Comparison of ENCODE assay signal across 21 cellular contexts in genomic region chr2:10554961-10555809, GRCh38.
DNase-seq lines count a peak whose midpoint lies in the region; ATAC-seq, FAIRE-seq and TF ChIP-seq lines count a peak whose summit lies in the region.
"Had no signal": no experiment of that assay in that cellular context is flagged by ENCODE, and none has a peak within 500 bp of the region (broad histone marks: within the 10 kb centered on the region; RNA-seq: fewer than 3 reads in every experiment).

No MANE protein-coding gene starts in this region.

- intact Hi-C loops in kidney (cut with DNase I) = no loop called here

- no peak for TF ChIP-seq CTCF in kidney (IDR thresholded peaks at IDR 0.05; ENCODE audit: borderline replicate concordance, extremely low read depth, insufficient read depth)

- no peaks in the 10 kb centered on the region for H4K20me1 ChIP-seq in BLaER1
- peaks cover 0 to 11% (median 0%) of the 10 kb centered on the region in 11 experiments; a peak in 4 of 22 replicates for H4K20me1 ChIP-seq in BLaER1 treated with 17β-estradiol and CSF1 and Interleukin-3, amounts not matched to agents 10 nM and 100 nM

- H3K27ac ChIP-seq in BLaER1 (no peak overlapping the region), kidney (ENCODE audit: low read depth in 2 of 2, low read length in 2 of 2) (peak overlapping the region in 1 of 2 donors; percentile 22)
- no peak overlapping the region for H3K27ac ChIP-seq in BLaER1 treated with 17β-estradiol and CSF1 and Interleukin-3, amounts not matched to agents 10 nM and 100 nM

- H3K4me2 ChIP-seq in BLaER1 = peak overlapping the region; percentile 30
- H3K4me2 ChIP-seq in BLaER1 treated with 17β-estradiol and CSF1 and Interleukin-3, amounts not matched to agents 10 nM and 100 nM = peak overlapping the region in 9 of 11 experiments; percentile 1 to 46 (median 26); a peak in 12 of 22 replicates

- ATAC-seq in HG03520 (IDR thresholded peaks at IDR 0.05; ENCODE audit: unreplicated experiment) = no peak
- ATAC-seq in HG03045 (IDR thresholded peaks at IDR 0.05; ENCODE audit: unreplicated experiment) = no peak
- ATAC-seq: HCT116, Panc1 had no signal

- H3K27me3 ChIP-seq in BLaER1 = peaks cover 9% of the 10 kb centered on the region
- peaks cover 7 to 13% (median 9%) of the 10 kb centered on the region in 11 experiments for H3K27me3 ChIP-seq in BLaER1 treated with 17β-estradiol and CSF1 and Interleukin-3, amounts not matched to agents 10 nM and 100 nM

- H3K4me3 ChIP-seq in BLaER1 = no peak overlapping the region
- no peak overlapping the region for H3K4me3 ChIP-seq in BLaER1 treated with 17β-estradiol and CSF1 and Interleukin-3, amounts not matched to agents 10 nM and 100 nM
- no peak overlapping the region for H3K4me3 ChIP-seq in kidney (ENCODE audit: low read length in 2 of 2)

- H3K9me3 ChIP-seq in BLaER1 = no peaks in the 10 kb centered on the region
- H3K9me3 ChIP-seq in BLaER1 treated with 17β-estradiol and CSF1 and Interleukin-3, amounts not matched to agents 10 nM and 100 nM (replicated peaks in 1 of 11) = no peaks in the 10 kb centered on the region
- H3K9me3 ChIP-seq in kidney (ENCODE audit: control insufficient read depth in 1 of 2, low read length in 2 of 2) = no peaks in the 10 kb centered on the region

- no peak for FAIRE-seq in kidney (lab: Jason Lieb, UNC)
- FAIRE-seq: G401.6, GM12892, GM18507 had no signal

- peak; percentile 38 for DNase-seq in RPMI7951 (ENCODE audit: low read depth)
- peak; percentile 46 for DNase-seq in kidney
- no peak for DNase-seq in SIG-M5 (lab: John Stamatoyannopoulos, UW)
- no peak for DNase-seq in NCI-H524 treated with DMSO at 0.1 percent for 48 hours (lab: John Stamatoyannopoulos, UW)
- DNase-seq: CD4-positive, alpha-beta memory T cell; GOT3; Karpas-422; NCI-H1694; NCI-H2081; NCI-H2227 treated with DMSO at 0.1 percent for 48 hours; NCI-H510A; NCI-H82 had no signal

- H3K36me3 ChIP-seq in BLaER1 (peaks cover 4% of the 10 kb centered on the region; the same call in 1 of the 2 replicates), kidney (ENCODE audit: control insufficient read depth in 1 of 2, insufficient read depth in 2 of 2, low read length in 2 of 2) (no peaks in the 10 kb centered on the region)
- peaks cover 0 to 4% (median 0%) of the 10 kb centered on the region in 11 experiments; a peak in 2 of 22 replicates for H3K36me3 ChIP-seq in BLaER1 treated with 17β-estradiol and CSF1 and Interleukin-3, amounts not matched to agents 10 nM and 100 nM

- H3K4me1 ChIP-seq in BLaER1 = peaks cover 12% of the 10 kb centered on the region
- H3K4me1 ChIP-seq in BLaER1 treated with 17β-estradiol and CSF1 and Interleukin-3, amounts not matched to agents 10 nM and 100 nM = peaks cover 0 to 13% (median 10%) of the 10 kb centered on the region in 10 experiments; a peak in 12 of 20 replicates
- no peaks in the 10 kb centered on the region for H3K4me1 ChIP-seq in kidney (ENCODE audit: control insufficient read depth in 1 of 2, insufficient read depth in 1 of 2, low read depth in 1 of 2, low read length in 2 of 2)

- H3K9ac ChIP-seq in BLaER1 (no peak overlapping the region), kidney (ENCODE audit: low read length in 2 of 2) (no peak overlapping the region)
- no peak overlapping the region for H3K9ac ChIP-seq in BLaER1 treated with 17β-estradiol and CSF1 and Interleukin-3, amounts not matched to agents 10 nM and 100 nM

Comparison
In these comparisons a context has a peak if more than half of its experiments do, and no peak if none do; other contexts are left out.
1. DNase-seq: peak in RPMI7951 (single experiment) and kidney (single experiment); none in SIG-M5 (single experiment) and NCI-H524 treated with DMSO at 0.1 percent for 48 hours (single experiment).